In the genomic region with DNA sequence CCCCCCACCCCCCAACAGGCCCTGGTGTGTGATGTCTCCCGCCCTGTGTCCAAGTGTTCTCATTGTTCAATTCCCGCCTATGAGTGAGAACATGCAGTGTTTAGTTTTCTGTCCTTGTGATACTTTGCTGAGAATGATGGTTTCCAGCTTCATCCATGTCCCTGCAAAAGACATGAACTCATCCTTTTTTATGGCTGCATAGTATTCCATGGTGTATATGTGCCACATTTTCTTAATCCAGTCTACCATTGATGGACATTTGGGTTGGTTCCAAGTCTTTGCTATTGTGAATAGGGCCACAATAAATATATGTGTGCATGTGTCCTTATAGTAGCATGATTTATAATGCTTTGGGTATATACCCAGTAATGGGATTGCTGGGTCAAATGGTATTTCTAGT, we compare ENCODE assay signal across 14 cellular contexts. TPM values are rescaled to one million over a fixed set of nuclear protein-coding genes. Genes with fewer than 3 reads are reported as not detected.
"Had no signal": no experiment of that assay in that cellular context is flagged by ENCODE, and none has a peak within 500 bp of the region (broad histone marks: within the 10 kb centered on the region; RNA-seq: fewer than 3 reads in every experiment).

No MANE protein-coding gene starts in this region.

RNA-seq across cellular contexts. Expression of a gene that starts 54.0 kb away (rescaled TPM):
- total RNA-seq: activated B cell treated with CpG ODN at 0.5 μM for 24 hours; activated CD4-positive, alpha-beta memory T cell treated with anti-CD3 and anti-CD28 coated beads for 36 hours; activated CD4-positive, alpha-beta memory T cell treated with anti-CD3 and anti-CD28 coated beads, Interleukin-2, amount 10 ng/mL, durations not matched to agents 7 days and 5 days; activated CD4-positive, alpha-beta T cell treated with anti-CD3 and anti-CD28 coated beads for 36 hours; activated CD4-positive, alpha-beta T cell treated with anti-CD3 and anti-CD28 coated beads, Interleukin-2, amount 10 ng/mL, durations not matched to agents 24 days and 14 days; activated CD4-positive, alpha-beta T cell treated with anti-CD3 and anti-CD28 coated beads, Interleukin-2, amount 10 ng/mL, durations not matched to agents 7 days and 5 days; activated CD8-positive, alpha-beta memory T cell treated with anti-CD3 and anti-CD28 coated beads for 36 hours; activated CD8-positive, alpha-beta memory T cell treated with anti-CD3 and anti-CD28 coated beads, Interleukin-2, amount 10 ng/mL, durations not matched to agents 7 days and 5 days; activated CD8-positive, alpha-beta T cell treated with anti-CD3 and anti-CD28 coated beads for 36 hours; activated CD8-positive, alpha-beta T cell treated with anti-CD3 and anti-CD28 coated beads, Interleukin-2, amount 10 ng/mL, durations not matched to agents 7 days and 5 days; T-helper 1 cell treated with Interleukin-12 subunit alpha and Interleukin-12 subunit beta and Interleukin-4 antibody, amounts not matched to agents 30 ng/mL and 1 ng/mL, for 36 hours; T-helper 17 cell; T-helper 2 cell treated with Interferon-gamma antibody and Interleukin-4, amounts not matched to agents 100 ng/mL and 5 ng/mL, for 36 hours; WTC11 had no signal
